11 cellular contexts compared by ENCODE assay signal in genomic region chr19:36526581-36526980, GRCh38. TPM values are rescaled to one million over a fixed set of nuclear protein-coding genes. Genes with fewer than 3 reads are reported as not detected.
DNase-seq lines count a peak whose midpoint lies in the region; ATAC-seq and TF ChIP-seq lines count a peak whose summit lies in the region.
"Had no signal": no experiment of that assay in that cellular context is flagged by ENCODE, and none has a peak within 500 bp of the region (broad histone marks: within the 10 kb centered on the region; RNA-seq: fewer than 3 reads in every experiment).

No MANE protein-coding gene starts in this region.

- H3K4me1 Mint-ChIP-seq in CD8-positive, alpha-beta memory T cell, result peaks cover 28 to 32% (median 29%) of the 10 kb centered on the region in 3 donors
- H3K4me1 Mint-ChIP-seq in naive B cell, result peaks cover 20 to 48% (median 29%) of the 10 kb centered on the region in 3 donors

- no peak overlapping the region for H3K27ac ChIP-seq in CD8-positive, alpha-beta memory T cell (ENCODE audit: low read depth, low read length)
- H3K27ac ChIP-seq in mammary epithelial cell (ENCODE audit: insufficient read depth, low read depth, low read length), result no peak overlapping the region
- H3K27ac ChIP-seq in right atrium auricular region, result no peak overlapping the region

- peaks cover 16% of the 10 kb centered on the region for H3K36me3 ChIP-seq in CD8-positive, alpha-beta memory T cell (ENCODE audit: insufficient read depth, low read length)
- H3K36me3 ChIP-seq in mammary epithelial cell (ENCODE audit: insufficient read depth, low read length) (no peaks in the 10 kb centered on the region), right atrium auricular region (peaks cover 37% of the 10 kb centered on the region)

- 77% methylated on average over 5 of the region's 5 CpGs for whole genome bisulfite sequencing in mammary epithelial cell (ENCODE audit: low coverage, missing lambda C conversion rate)

- DNase-seq in CD8-positive, alpha-beta memory T cell, result no peak
- DNase-seq in LNCaP clone FGC (ENCODE audit: low read depth) (no peak), mammary epithelial cell (peak; percentile 23), naive B cell (no peak), NOMO-1 treated with dmso at 0.1 percent for 144 hours (lab: John Stamatoyannopoulos, UW; ENCODE audit: unreplicated experiment) (no peak), NCI-H526 (lab: John Stamatoyannopoulos, UW) (no peak), right atrium auricular region (ENCODE audit: low spot score) (no peak)
- DNase-seq: caudate nucleus, NCI-H526 treated with DMSO at 0.1 percent for 48 hours, retina had no signal

- in situ Hi-C loops in mammary epithelial cell (cut with MboI; ENCODE audit: low sequenced_read_pairs in 2 of 2), result no loop called here

- H3K27ac Mint-ChIP-seq in CD8-positive, alpha-beta memory T cell, result peak overlapping the region in 6 of 8 donors; percentile 8 to 78 (median 38)
- H3K27ac Mint-ChIP-seq in naive B cell, result peak overlapping the region in 1 of 6 donors; percentile 44

- H3K27me3 Mint-ChIP-seq in CD8-positive, alpha-beta memory T cell, result peaks cover 0 to 2% of the 10 kb centered on the region in 2 donors
- H3K27me3 Mint-ChIP-seq in naive B cell, result no peaks in the 10 kb centered on the region

- BruUV-seq in mammary epithelial cell (replicated peaks; lab: Mats Ljungman, UMichigan), result no TSS peak

- no peak overlapping the region for H3K4me3 ChIP-seq in CD8-positive, alpha-beta memory T cell (ENCODE audit: low read length)
- H3K4me3 ChIP-seq in LNCaP clone FGC (ENCODE audit: low read depth, low read length), result peak overlapping the region; percentile 99
- peak overlapping the region in 1 of 3 experiments; percentile 86 for H3K4me3 ChIP-seq in mammary epithelial cell (replicated peaks in 1 of 3; ENCODE audit: insufficient read depth in 1 of 3, low read depth in 2 of 3, low read length in 3 of 3)
- no peak overlapping the region for H3K4me3 ChIP-seq in right atrium auricular region

- TF ChIP-seq CTCF in LNCaP clone FGC (IDR thresholded peaks at IDR 0.05; ENCODE audit: control insufficient read depth, extremely low read depth, insufficient read depth) (no peak), mammary epithelial cell (conservative IDR thresholded peaks at IDR 0.05 in 1 of 2, IDR thresholded peaks at IDR 0.05 in 1 of 2; ENCODE audit: extremely low read depth in 1 of 2, insufficient read depth in 1 of 2, low read depth in 1 of 2, low read length in 2 of 2) (no peak), right atrium auricular region (IDR thresholded peaks at IDR 0.05) (no peak)

- H3K9me3 Mint-ChIP-seq in CD8-positive, alpha-beta memory T cell, result peaks cover 11 to 62% (median 36%) of the 10 kb centered on the region in 5 donors
- peaks cover 5 to 40% (median 16%) of the 10 kb centered on the region in 7 donors for H3K9me3 Mint-ChIP-seq in naive B cell

- peaks cover 20% of the 10 kb centered on the region for H3K4me1 ChIP-seq in CD8-positive, alpha-beta memory T cell (ENCODE audit: insufficient read depth, low read length)
- peaks cover 5% of the 10 kb centered on the region for H3K4me1 ChIP-seq in mammary epithelial cell (ENCODE audit: insufficient read depth, low read length)
- peaks cover 0 to 18% of the 10 kb centered on the region in 2 donors for H3K4me1 ChIP-seq in right atrium auricular region

- peaks cover 23 to 48% (median 47%) of the 10 kb centered on the region in 3 donors for H3K36me3 Mint-ChIP-seq in CD8-positive, alpha-beta memory T cell
- peaks cover 26 to 27% of the 10 kb centered on the region in 2 donors for H3K36me3 Mint-ChIP-seq in naive B cell

- CTCF ChIA-PET in CD8-positive, alpha-beta memory T cell (lab: Charles Lee), result no interaction called here
- CTCF ChIA-PET in mammary epithelial cell (lab: Charles Lee; ENCODE audit: low non-redundant PET), result no interaction called here

- peak overlapping the region; percentile 78 for H3K4me2 ChIP-seq in mammary epithelial cell (ENCODE audit: insufficient read depth, low read depth, low read length)

- dilution Hi-C loops in mammary epithelial cell (cut with HindIII; ENCODE audit: low sequenced_read_pairs), result no loop called here

- peak overlapping the region; percentile 29 to 98 (median 96) for H3K4me3 Mint-ChIP-seq in CD8-positive, alpha-beta memory T cell
- peak overlapping the region; percentile 7 to 100 (median 82) for H3K4me3 Mint-ChIP-seq in naive B cell

- no peaks in the 10 kb centered on the region for H3K27me3 ChIP-seq in CD8-positive, alpha-beta memory T cell (ENCODE audit: insufficient read depth, low read length, poor library complexity, severe bottlenecking)
- H3K27me3 ChIP-seq in mammary epithelial cell (ENCODE audit: insufficient read depth, low read length), result no peaks in the 10 kb centered on the region
- no peaks in the 10 kb centered on the region for H3K27me3 ChIP-seq in right atrium auricular region

- no peak for ATAC-seq in naive B cell (ENCODE audit: low read depth in 2 of 2)
- ATAC-seq in GM21576 (IDR thresholded peaks at IDR 0.05; ENCODE audit: unreplicated experiment), result no peak

- no peak overlapping the region for H2AFZ ChIP-seq in mammary epithelial cell (ENCODE audit: low read depth, low read length)

- intact Hi-C loops in mammary epithelial cell (cut with micrococcal nuclease), result loop anchor here (5.0 to 10.0 kb wide), 2 partner anchors 46 to 688 kb away; partner anchors contain the start of genes ZNF383, ZNF529 and ZNF585B

- H3K9me3 ChIP-seq in CD8-positive, alpha-beta memory T cell (ENCODE audit: low read length), result peaks cover 11% of the 10 kb centered on the region
- H3K9me3 ChIP-seq in mammary epithelial cell (replicated peaks; ENCODE audit: insufficient read depth, low read length) (peaks cover 12% of the 10 kb centered on the region), right atrium auricular region (peaks cover 0 to 58% of the 10 kb centered on the region in 2 donors)

- H3K79me2 ChIP-seq in mammary epithelial cell (ENCODE audit: insufficient read depth, low read length), result peaks cover 59% of the 10 kb centered on the region

- no peaks in the 10 kb centered on the region for H4K20me1 ChIP-seq in mammary epithelial cell (ENCODE audit: insufficient read depth, low read length)

- POLR2A ChIA-PET in CD8-positive, alpha-beta memory T cell (lab: Charles Lee), result interaction anchor here (2.7 kb wide), 1 partner anchor 38 kb away, joined by 24 read pairs; the partner anchor contains the start of gene ZNF566

- no peak overlapping the region for H3K9ac ChIP-seq in mammary epithelial cell (ENCODE audit: insufficient read depth, low read length)

RNA-seq across cellular contexts. Expression of gene ZNF260, which starts 1.5 kb away (rescaled TPM):
- total RNA-seq in CD8-positive, alpha-beta memory T cell, result 10 to 100 TPM in 1 of 2 experiments, 1 to 10 TPM in 1; 6.9 to 10.3 TPM
- polyA plus RNA-seq in CD8-positive, alpha-beta memory T cell, result 7.1 TPM
- total RNA-seq in mammary epithelial cell (10 to 100 TPM; 11.8 to 21.0 TPM), right atrium auricular region (1 to 10 TPM; 5.2 to 9.6 TPM)
- polyA plus RNA-seq in mammary epithelial cell (3.8 TPM), naive B cell (ENCODE audit: low read depth in 6 of 6) (10 to 100 TPM in 3 of 6 donors, 1 to 10 TPM in 3; 2.2 to 16.2 (median 10.1) TPM)
- 2.3 TPM for polyA minus RNA-seq in mammary epithelial cell

RNA-seq across cellular contexts. Expression of gene ZNF566, which starts 37.2 kb away (rescaled TPM):
- 1 to 10 TPM; 8.2 to 9.0 TPM for total RNA-seq in CD8-positive, alpha-beta memory T cell
- 12.9 TPM for polyA plus RNA-seq in CD8-positive, alpha-beta memory T cell
- total RNA-seq in mammary epithelial cell (1 to 10 TPM; 6.0 to 7.2 TPM), right atrium auricular region (10 to 100 TPM in 1 of 2 donors, 1 to 10 TPM in 1; 5.5 to 10.2 TPM)
- polyA plus RNA-seq in mammary epithelial cell (2.0 TPM), naive B cell (ENCODE audit: low read depth in 6 of 6) (10 to 100 TPM; 11.4 to 27.9 (median 17.6) TPM)
- polyA minus RNA-seq in mammary epithelial cell, result 6.5 TPM

RNA-seq across cellular contexts. Expression of gene ZNF529, which starts 46.5 kb away (rescaled TPM):
- total RNA-seq in CD8-positive, alpha-beta memory T cell, result 10 to 100 TPM; 15.6 to 16.4 TPM
- 8.6 TPM for polyA plus RNA-seq in CD8-positive, alpha-beta memory T cell
- total RNA-seq in mammary epithelial cell, result 10 to 100 TPM; 10.0 to 12.4 TPM
- polyA plus RNA-seq in mammary epithelial cell, result 2.2 TPM
- polyA minus RNA-seq in mammary epithelial cell, result 2.3 TPM
- 10 to 100 TPM in 3 of 6 donors, 1 to 10 TPM in 3; 5.9 to 10.8 (median 9.5) TPM for polyA plus RNA-seq in naive B cell (ENCODE audit: low read depth in 6 of 6)
- total RNA-seq in right atrium auricular region, result 10 to 100 TPM; 10.8 to 11.5 TPM
